In the genomic region with DNA sequence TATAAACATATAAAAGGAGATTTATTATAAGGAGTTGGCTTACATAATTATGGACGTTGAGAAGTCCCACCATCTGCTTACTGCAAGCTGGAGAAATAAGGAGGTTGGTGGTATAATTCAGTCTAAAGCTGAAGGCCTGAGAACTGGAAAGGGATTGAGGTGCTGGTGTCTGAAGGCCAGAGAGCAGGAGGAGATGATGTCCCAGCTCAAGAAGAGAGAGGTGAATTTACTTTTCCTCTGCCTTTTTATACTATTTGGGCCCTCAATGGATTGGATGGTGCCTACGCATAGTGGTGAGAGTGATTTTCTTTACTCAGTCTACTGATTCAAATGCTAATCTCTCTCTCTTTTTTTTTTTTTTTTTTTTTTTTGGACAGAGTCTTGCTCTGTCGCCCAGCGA, we compare ENCODE assay signal across 14 cellular contexts. TPM values are rescaled to one million over a fixed set of nuclear protein-coding genes. Genes with fewer than 3 reads are reported as not detected.
DNase-seq lines count a peak whose midpoint lies in the region; ATAC-seq and TF ChIP-seq lines count a peak whose summit lies in the region.
"Had no signal": no experiment of that assay in that cellular context is flagged by ENCODE, and none has a peak within 500 bp of the region (broad histone marks: within the 10 kb centered on the region; RNA-seq: fewer than 3 reads in every experiment).

No MANE protein-coding gene starts in this region.

- H3K4ac ChIP-seq in mesenchymal stem cell (ENCODE audit: low read depth in 1 of 2, low read length in 2 of 2): no peak overlapping the region

- H3K36me3 ChIP-seq in ascending aorta (no peaks in the 10 kb centered on the region), mesenchymal stem cell (ENCODE audit: control insufficient read depth in 1 of 2, insufficient read depth in 2 of 2, low read depth in 1 of 2, low read length in 2 of 2) (peaks cover 0 to 12% of the 10 kb centered on the region in 2 experiments), thoracic aorta (no peaks in the 10 kb centered on the region)

- H2BK15ac ChIP-seq in mesenchymal stem cell (ENCODE audit: low read depth, poor library complexity, severe bottlenecking): no peak overlapping the region

- H3K27ac ChIP-seq in right cardiac atrium (ENCODE audit: low read length): no peak overlapping the region
- no peak overlapping the region for H3K27ac ChIP-seq in ascending aorta
- H3K27ac ChIP-seq in mesenchymal stem cell (ENCODE audit: low read length, poor library complexity, severe bottlenecking): no peak overlapping the region
- H3K27ac ChIP-seq in thoracic aorta: no peak overlapping the region

- DNase-seq in right cardiac atrium (no peak), left cardiac atrium (no peak), ascending aorta (ENCODE audit: low spot score in 2 of 2) (no peak), mesenchymal stem cell (no peak), thoracic aorta (ENCODE audit: low spot score) (no peak), SKM-1 treated with dmso at 0.1 percent for 144 hours (lab: John Stamatoyannopoulos, UW; ENCODE audit: unreplicated experiment) (no peak)
- DNase-seq in stimulated activated CD4-positive, alpha-beta T cell treated with anti-CD3 and anti-CD28 coated beads, Interleukin-15, amount 100 ng/mL, for 24 hours: no peak
- no peak for DNase-seq in stimulated activated CD8-positive, alpha-beta memory T cell treated with anti-CD3 and anti-CD28 coated beads, Interleukin-4, amount 100 ng/mL, for 48 hours
- DNase-seq: activated CD4-positive, alpha-beta T cell treated with anti-CD3 and anti-CD28 coated beads for 4 hours; GDM1; islet precursor cell; Karpas-422; NCI-H2029 treated with DMSO at 0.1 percent for 48 hours had no signal

- H3K9me3 ChIP-seq in right cardiac atrium (ENCODE audit: control insufficient read depth, low read length) (no peaks in the 10 kb centered on the region), ascending aorta (no peaks in the 10 kb centered on the region), mesenchymal stem cell (ENCODE audit: control insufficient read depth, low read length) (no peaks in the 10 kb centered on the region), thoracic aorta (no peaks in the 10 kb centered on the region)

- H3K4me1 ChIP-seq in right cardiac atrium (ENCODE audit: control insufficient read depth, insufficient read depth, low read length) (peaks cover 4% of the 10 kb centered on the region), ascending aorta (peaks cover 0 to 14% of the 10 kb centered on the region in 2 donors), mesenchymal stem cell (ENCODE audit: control insufficient read depth, insufficient read depth, low read depth, low read length) (peaks cover 6% of the 10 kb centered on the region), thoracic aorta (ENCODE audit: control insufficient read depth in 1 of 2, low read depth in 2 of 2) (peaks cover 9 to 18% of the 10 kb centered on the region in 2 donors)

- peaks cover 21% of the 10 kb centered on the region for H3K79me1 ChIP-seq in mesenchymal stem cell (replicated peaks; ENCODE audit: low read length, poor library complexity, severe bottlenecking)

- H3K4me3 ChIP-seq in right cardiac atrium (ENCODE audit: low read length) (peak overlapping the region; percentile 98), ascending aorta (peak overlapping the region; percentile 90 to 94), mesenchymal stem cell (ENCODE audit: insufficient read depth in 1 of 2, low read depth in 1 of 2, low read length in 2 of 2) (peak overlapping the region in 1 of 2 experiments; percentile 97), thoracic aorta (peak overlapping the region; percentile 96)

- no peak for TF ChIP-seq CTCF in ascending aorta (IDR thresholded peaks at IDR 0.05)
- TF ChIP-seq CTCF in thoracic aorta (IDR thresholded peaks at IDR 0.05): no peak

- H4K91ac ChIP-seq in mesenchymal stem cell (ENCODE audit: low read length): no peak overlapping the region

- H2BK12ac ChIP-seq in mesenchymal stem cell (ENCODE audit: low read length in 2 of 2): no peak overlapping the region

- H3K23ac ChIP-seq in mesenchymal stem cell (ENCODE audit: low read length in 2 of 2): no peak overlapping the region

- no peak overlapping the region for H2AK5ac ChIP-seq in mesenchymal stem cell (ENCODE audit: low read length, severe bottlenecking)

- H3K14ac ChIP-seq in mesenchymal stem cell (ENCODE audit: low read length in 2 of 2): no peak overlapping the region

- ATAC-seq in right cardiac atrium: no peak
- no peak for ATAC-seq in left cardiac atrium
- ATAC-seq in thoracic aorta (ENCODE audit: insufficient number of reproducible peaks, low FRiP score, low read depth): no peak

- H2BK5ac ChIP-seq in mesenchymal stem cell (ENCODE audit: low read depth, low read length, poor library complexity, severe bottlenecking): no peak overlapping the region

- H3K9ac ChIP-seq in mesenchymal stem cell (ENCODE audit: low read length): no peak overlapping the region

- H3K4me2 ChIP-seq in mesenchymal stem cell (ENCODE audit: low read length, poor library complexity, severe bottlenecking): no peak overlapping the region

- H3K27me3 ChIP-seq in right cardiac atrium (ENCODE audit: control insufficient read depth, insufficient read depth) (no peaks in the 10 kb centered on the region), ascending aorta (no peaks in the 10 kb centered on the region), mesenchymal stem cell (ENCODE audit: control insufficient read depth in 1 of 2, insufficient read depth in 1 of 2, low read length in 2 of 2) (no peaks in the 10 kb centered on the region), thoracic aorta (replicated peaks; ENCODE audit: insufficient read depth) (no peaks in the 10 kb centered on the region)

- WGBS in right cardiac atrium: 77% methylated on average over 4 of the region's 4 CpGs
- 12% methylated on average over 1 of the region's 4 CpGs for WGBS in mesenchymal stem cell

- peak overlapping the region; percentile 67 for H4K8ac ChIP-seq in mesenchymal stem cell (ENCODE audit: low read length)

- intact Hi-C loops in right cardiac atrium (cut with DNase I): no loop called here
- intact Hi-C loops in left cardiac atrium (cut with DNase I): no loop called here
- intact Hi-C loops in ascending aorta (cut with DNase I): no loop called here

- no peak overlapping the region for H2AFZ ChIP-seq in mesenchymal stem cell (ENCODE audit: low read depth, low read length)

- no peak overlapping the region for H2BK120ac ChIP-seq in mesenchymal stem cell (ENCODE audit: low read depth, low read length)

- H3K18ac ChIP-seq in mesenchymal stem cell (ENCODE audit: low read depth in 1 of 2, low read length in 2 of 2): no peak overlapping the region

RNA-seq across cellular contexts. Expression of a gene that starts 1.3 kb away (rescaled TPM):
- total RNA-seq in right cardiac atrium (1 to 10 TPM; 4.1 to 7.1 (median 5.4) TPM), left cardiac atrium (1 to 10 TPM; 4.5 to 5.2 TPM), ascending aorta (2.2 TPM), thoracic aorta (10 to 100 TPM in 1 of 2 donors, 1 to 10 TPM in 1; 3.9 to 10.9 TPM)
- 2.5 TPM for polyA plus RNA-seq in right cardiac atrium
- polyA plus RNA-seq in mesenchymal stem cell (2013, experiment 1 of 2): 3.0 TPM
- polyA plus RNA-seq in mesenchymal stem cell (2013, experiment 2 of 2): 3.6 TPM

RNA-seq across cellular contexts. Expression of a gene that starts 11.5 kb away (rescaled TPM):
- total RNA-seq in right cardiac atrium (not detected), left cardiac atrium (not detected), ascending aorta (not detected), thoracic aorta (not detected)
- not detected for polyA plus RNA-seq in right cardiac atrium
- not detected for polyA plus RNA-seq in mesenchymal stem cell (2013, experiment 1 of 2)
- not detected for polyA plus RNA-seq in mesenchymal stem cell (2013, experiment 2 of 2)
- total RNA-seq: fibroblast of lung had no signal
- polyA plus RNA-seq: fibroblast of lung had no signal
